In genomic region chr6:93859964-93860363, GRCh38 we compare ENCODE assay signal across 1 cellular context.
TF ChIP-seq lines count a peak whose summit lies in the region.

No MANE protein-coding gene starts in this region.

TF ChIP-seq in WTC11, 78 proteins besides CTCF, POLR2A, EP300 and RAD21 (continued from another document):
- TF ChIP-seq ARID4B (CRISPR knock-in tag; IDR thresholded peaks at IDR 0.05; ENCODE audit: borderline replicate concordance), result no peak
